Comparison of ENCODE assay signal across 8 cellular contexts in genomic region chr16:81229811-81230210, GRCh38. TPM values are rescaled to one million over a fixed set of nuclear protein-coding genes. Genes with fewer than 3 reads are reported as not detected.
"Had no signal": no experiment of that assay in that cellular context is flagged by ENCODE, and none has a peak within 500 bp of the region (broad histone marks: within the 10 kb centered on the region; RNA-seq: fewer than 3 reads in every experiment).

No MANE protein-coding gene starts in this region.

- H3K9me3 ChIP-seq: HAP-1 had no signal

- FAIRE-seq: HTR-8/SVneo had no signal

- ATAC-seq: GM23338, HCT116 had no signal

- H3K9ac ChIP-seq: KMS-11 had no signal

- H3K4me3 ChIP-seq: GM23338, HAP-1 had no signal

- DNase-seq: H7, Karpas-422, KBM-7 had no signal

- H3K9me3 Mint-ChIP-seq: GM23338 had no signal

- H3K4me1 ChIP-seq: HAP-1 had no signal

- H3K27ac Mint-ChIP-seq: GM23338 had no signal

- H3K4me3 Mint-ChIP-seq: GM23338 had no signal

- H3K27ac ChIP-seq: KMS-11 had no signal

- H3K4me2 ChIP-seq: GM23338, KMS-11 had no signal

- H3K36me3 ChIP-seq: HAP-1 had no signal

RNA-seq across cellular contexts. Expression of gene BCO1, which starts 8.7 kb away (rescaled TPM):
- polyA plus RNA-seq: GM23338 had no signal
